ENCODE assay signal across 32 cellular contexts in genomic region chr9:76188905-76189304, GRCh38.
"Had no signal": no experiment of that assay in that cellular context is flagged by ENCODE, and none has a peak within 500 bp of the region (broad histone marks: within the 10 kb centered on the region; RNA-seq: fewer than 3 reads in every experiment).

No MANE protein-coding gene starts in this region.

- H3K4me3 ChIP-seq: PC-9, SJCRH30, SK-N-MC had no signal

- H3K4me2 ChIP-seq: KMS-11, PC-9 had no signal

- ATAC-seq: Panc1, Right ventricle myocardium inferior, SK-N-SH treated with all-trans-retinoic acid at 6 μM for 48 hours had no signal

- H3K9me3 ChIP-seq: SJCRH30 had no signal

- H2AFZ ChIP-seq: PC-9 had no signal

- H3K27ac ChIP-seq: KMS-11, PC-9, RWPE1, SJCRH30, SK-N-MC had no signal

- FAIRE-seq: RCC 7860 had no signal

- H3K4me1 ChIP-seq: SJCRH30 had no signal

- DNase-seq: Karpas-422, KBM-7, MM.1S, MV-4-11, NCI-H1092, NCI-H1105, NCI-H1417 treated with DMSO at 0.1 percent for 48 hours, NCI-H1436 treated with DMSO at 0.1 percent for 48 hours, NCI-H1694 treated with DMSO at 0.1 percent for 48 hours, NCI-H187 treated with DMSO at 0.1 percent for 48 hours, NCI-H2029, NCI-H2081, NCI-H2171 treated with DMSO at 0.1 percent for 48 hours, NCI-H2227 treated with DMSO at 0.1 percent for 48 hours, NCI-H345, NCI-H446, NCI-H510A treated with DMSO at 0.1 percent for 48 hours, NCI-H524 treated with DMSO at 0.1 percent for 48 hours, NCI-H526 treated with DMSO at 0.1 percent for 48 hours, NCI-H748 treated with DMSO at 0.1 percent for 48 hours, NCI-H82, PC-9, SHP77, SIG-M5, SJCRH30 had no signal

- H3K9ac ChIP-seq: KMS-11 had no signal

- H3K27me3 ChIP-seq: SJCRH30 had no signal
